ENCODE assay signal across 8 cellular contexts in genomic region chr6:127464881-127465459, GRCh38. TPM values are rescaled to one million over a fixed set of nuclear protein-coding genes. Genes with fewer than 3 reads are reported as not detected.
A peak's percentile ranks its signal among the peaks of the same experiment; 100 is the strongest.
DNase-seq lines count a peak whose midpoint lies in the region; ATAC-seq, FAIRE-seq and TF ChIP-seq lines count a peak whose summit lies in the region.

No MANE protein-coding gene starts in this region.

- no peak for FAIRE-seq in urothelium cell line (lab: Jason Lieb, UNC)

- H3K36me3 ChIP-seq in psoas muscle (ENCODE audit: insufficient read depth in 1 of 2, low read depth in 1 of 2) = no peaks in the 10 kb centered on the region

- H3K9me3 ChIP-seq in psoas muscle = no peaks in the 10 kb centered on the region

- TF ChIP-seq CTCF in psoas muscle (IDR thresholded peaks at IDR 0.05) = peak; percentile 86

- H3K27me3 ChIP-seq in psoas muscle (ENCODE audit: insufficient read depth in 3 of 3, low read length in 2 of 3) = no peaks in the 10 kb centered on the region

- WGBS in psoas muscle, 3 donors = 30 to 35% (median 31%) methylated on average over 3 of the region's 3 CpGs

- ATAC-seq in GM21515 (IDR thresholded peaks at IDR 0.05; ENCODE audit: unreplicated experiment) (peak; percentile 96), Right ventricle myocardium superior (ENCODE audit: poor library complexity) (peak; percentile 94), psoas muscle (peak; percentile 80 to 88 (median 88))

- DNase-seq in EH (ENCODE audit: low read depth) = peak; percentile 75
- peak in 45 of 76 experiments; percentile 5 to 70 (median 26) for DNase-seq in HUDEP-2 (lab: John Stamatoyannopoulos, UW; ENCODE audit: unreplicated experiment in 76 of 76)
- peak; percentile 11 for DNase-seq in SHP77 treated with DMSO at 0.1 percent for 48 hours (lab: John Stamatoyannopoulos, UW)
- DNase-seq in activated gamma-delta T cell treated with anti-CD3 and anti-CD28 coated beads, Interleukin-2, amount 50 U/mL, for 16 hours (ENCODE audit: low read depth) = peak; percentile 27
- DNase-seq in Right ventricle myocardium superior = peak; percentile 54
- peak; percentile 62 to 77 for DNase-seq in psoas muscle
- DNase-seq in urothelium cell line (ENCODE audit: low spot score) = peak; percentile 70

- intact Hi-C loops in Right ventricle myocardium superior (cut with DNase I) (loop anchor here (2.0 kb wide), 1 partner anchor 74 kb away; no protein-coding TSS in a partner anchor), psoas muscle (cut with DNase I) (loop anchor here (2.0 to 10.0 kb wide), 5 partner anchors 50 to 172 kb away; partner anchors contain the start of genes ECHDC1 (in 1 of the 2) and MTCL3 (in 1 of the 2))

- H3K4me1 ChIP-seq in psoas muscle = peaks cover 33% of the 10 kb centered on the region

- peak overlapping the region; percentile 97 for H3K27ac ChIP-seq in psoas muscle

- H3K4me3 ChIP-seq in psoas muscle = no peak overlapping the region

RNA-seq across cellular contexts. Expression of gene KIAA0408, which starts 5.8 kb away (rescaled TPM):
- total RNA-seq in Right ventricle myocardium superior (3.1 TPM), psoas muscle (10 to 100 TPM; 10.4 to 31.5 (median 14.7) TPM)
- 10 to 100 TPM in 2 of 3 donors, 1 to 10 TPM in 1; 4.4 to 48.0 (median 24.6) TPM for polyA plus RNA-seq in psoas muscle

Comparison
In these comparisons a context has a peak if more than half of its experiments do, and no peak if none do; other contexts are left out.
1. DNase-seq: peak in every context shown above with its lines; median percentile 75 in EH; 70 in urothelium cell line; 70 in psoas muscle; 54 in Right ventricle myocardium superior; 27 in activated gamma-delta T cell treated with anti-CD3 and anti-CD28 coated beads, Interleukin-2, amount 50 U/mL, for 16 hours; 26 in HUDEP-2; 11 in SHP77 treated with DMSO at 0.1 percent for 48 hours.